12 cellular contexts compared by ENCODE assay signal in the genomic region with DNA sequence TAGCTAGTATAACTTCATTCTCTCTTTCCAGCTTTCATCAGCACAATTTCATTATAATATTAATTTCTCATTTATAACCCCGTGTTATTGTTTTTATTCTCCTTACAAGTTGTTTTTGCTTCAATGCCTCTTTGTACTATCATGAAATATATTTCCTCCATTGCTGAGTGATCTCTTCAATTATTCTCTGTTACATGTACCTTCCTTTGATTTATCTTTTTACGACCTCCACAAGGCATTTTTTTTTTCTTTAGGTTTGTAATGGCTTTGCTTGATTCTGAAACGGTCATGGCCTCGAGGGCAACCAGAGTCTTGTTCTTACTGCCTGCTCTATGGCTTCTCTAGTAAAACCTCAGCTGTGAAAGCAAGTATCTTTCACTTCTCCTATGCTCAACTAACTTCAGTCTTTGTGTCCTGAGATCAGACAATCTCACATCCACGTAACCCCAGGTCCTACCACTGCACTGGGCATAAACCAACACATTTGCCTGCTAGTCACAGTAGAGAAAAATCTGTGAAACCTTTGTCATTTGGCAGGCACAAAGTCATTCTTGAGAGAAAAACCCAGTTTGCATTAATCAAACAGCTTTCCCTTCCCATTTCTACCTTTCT.
DNase-seq lines count a peak whose midpoint lies in the region; ATAC-seq lines count a peak whose summit lies in the region.
"Had no signal": no experiment of that assay in that cellular context is flagged by ENCODE, and none has a peak within 500 bp of the region (broad histone marks: within the 10 kb centered on the region; RNA-seq: fewer than 3 reads in every experiment).

No MANE protein-coding gene starts in this region.

- intact Hi-C loops in activated T-helper 1 cell treated with anti-CD3 and anti-CD28 coated beads, Interleukin-12 subunit alpha, Interleukin-12 subunit beta, Interleukin-2, Interleukin-4 antibody, amounts not matched to agents 30 ng/mL and 10 ng/mL and 1 ng/mL, durations not matched to agents 14 hours and 24 hours and 36 hours (cut with micrococcal nuclease) = no loop called here

- peak overlapping the region; percentile 23 for H3K27ac Mint-ChIP-seq in activated T-cell treated with anti-CD3 and anti-CD28 coated beads, Interleukin-2, amount 50 U/mL, for 72 hours
- no peak overlapping the region for H3K27ac Mint-ChIP-seq in activated T-cell treated with anti-CD3 and anti-CD28 coated beads, Interleukin-2, amount 50 U/mL, for 24 hours
- H3K27ac Mint-ChIP-seq in activated T-helper 1 cell treated with anti-CD3 and anti-CD28 coated beads, Interleukin-12 subunit alpha, Interleukin-12 subunit beta, Interleukin-2, Interleukin-4 antibody, amounts not matched to agents 30 ng/mL and 10 ng/mL and 1 ng/mL, durations not matched to agents 14 hours and 24 hours and 36 hours = no peak overlapping the region

- peaks cover 0 to 4% of the 10 kb centered on the region in 2 donors for H3K36me3 Mint-ChIP-seq in activated T-cell treated with anti-CD3 and anti-CD28 coated beads, Interleukin-2, amount 50 U/mL, for 72 hours (ENCODE audit: insufficient read depth in 2 of 2)
- H3K36me3 Mint-ChIP-seq in activated T-cell treated with anti-CD3 and anti-CD28 coated beads, Interleukin-2, amount 50 U/mL, for 24 hours (ENCODE audit: low read depth) = no peaks in the 10 kb centered on the region
- no peaks in the 10 kb centered on the region for H3K36me3 Mint-ChIP-seq in activated T-helper 1 cell treated with anti-CD3 and anti-CD28 coated beads, Interleukin-12 subunit alpha, Interleukin-12 subunit beta, Interleukin-2, Interleukin-4 antibody, amounts not matched to agents 30 ng/mL and 10 ng/mL and 1 ng/mL, durations not matched to agents 14 hours and 24 hours and 36 hours (ENCODE audit: low read depth)

- DNase-seq in activated T-cell treated with anti-CD3 and anti-CD28 coated beads, Interleukin-2, amount 50 U/mL, for 72 hours = no peak
- no peak for DNase-seq in activated T-cell treated with anti-CD3 and anti-CD28 coated beads, Interleukin-2, amount 50 U/mL, for 24 hours
- no peak for DNase-seq in caudate nucleus (lab: John Stamatoyannopoulos, UW)
- DNase-seq in activated CD4-positive, CD25-positive, alpha-beta regulatory T cell treated with anti-CD3 and anti-CD28 coated beads, Interleukin-2, amount 50 U/mL, for 72 hours = no peak
- DNase-seq in activated T-helper 1 cell treated with anti-CD3 and anti-CD28 coated beads, Interleukin-12 subunit alpha, Interleukin-12 subunit beta, Interleukin-2, Interleukin-4 antibody, amounts not matched to agents 30 ng/mL and 10 ng/mL and 1 ng/mL, durations not matched to agents 14 hours and 24 hours and 36 hours (ENCODE audit: low spot score) = no peak
- DNase-seq: GF-D8; naive thymus-derived CD8-positive, alpha-beta T cell had no signal

- peaks cover 2% of the 10 kb centered on the region in 2 donors for H3K9me3 Mint-ChIP-seq in activated T-cell treated with anti-CD3 and anti-CD28 coated beads, Interleukin-2, amount 50 U/mL, for 72 hours
- peaks cover 4% of the 10 kb centered on the region for H3K9me3 Mint-ChIP-seq in activated T-cell treated with anti-CD3 and anti-CD28 coated beads, Interleukin-2, amount 50 U/mL, for 24 hours
- H3K9me3 Mint-ChIP-seq in activated T-helper 1 cell treated with anti-CD3 and anti-CD28 coated beads, Interleukin-12 subunit alpha, Interleukin-12 subunit beta, Interleukin-2, Interleukin-4 antibody, amounts not matched to agents 30 ng/mL and 10 ng/mL and 1 ng/mL, durations not matched to agents 14 hours and 24 hours and 36 hours = no peaks in the 10 kb centered on the region

- no peak overlapping the region for H3K27ac ChIP-seq in caudate nucleus (ENCODE audit: low read depth, low read length)
- H3K27ac ChIP-seq: coronary artery, hepatocyte had no signal

- peaks cover 20% of the 10 kb centered on the region for H3K4me1 Mint-ChIP-seq in activated T-cell treated with anti-CD3 and anti-CD28 coated beads, Interleukin-2, amount 50 U/mL, for 72 hours (ENCODE audit: low read depth)
- peaks cover 30% of the 10 kb centered on the region for H3K4me1 Mint-ChIP-seq in activated T-cell treated with anti-CD3 and anti-CD28 coated beads, Interleukin-2, amount 50 U/mL, for 24 hours (ENCODE audit: low read depth)
- no peaks in the 10 kb centered on the region for H3K4me1 Mint-ChIP-seq in activated T-helper 1 cell treated with anti-CD3 and anti-CD28 coated beads, Interleukin-12 subunit alpha, Interleukin-12 subunit beta, Interleukin-2, Interleukin-4 antibody, amounts not matched to agents 30 ng/mL and 10 ng/mL and 1 ng/mL, durations not matched to agents 14 hours and 24 hours and 36 hours (ENCODE audit: low read depth)

- ATAC-seq in activated T-cell treated with anti-CD3 and anti-CD28 coated beads, Interleukin-2, amount 50 U/mL, for 72 hours (replicated peaks in 1 of 2) = peak in 1 of 2 donors; percentile 31
- ATAC-seq in HG02642 (IDR thresholded peaks at IDR 0.05; ENCODE audit: poor library complexity, unreplicated experiment) = peak; percentile 81
- peak; percentile 98 for ATAC-seq in HG03521 (IDR thresholded peaks at IDR 0.05; ENCODE audit: unreplicated experiment)
- no peak for ATAC-seq in GM18517 (IDR thresholded peaks at IDR 0.05; ENCODE audit: unreplicated experiment)
- ATAC-seq: naive thymus-derived CD8-positive, alpha-beta T cell had no signal

- peak overlapping the region in 1 of 2 donors; percentile 71 for H3K4me3 Mint-ChIP-seq in activated T-cell treated with anti-CD3 and anti-CD28 coated beads, Interleukin-2, amount 50 U/mL, for 72 hours
- no peak overlapping the region for H3K4me3 Mint-ChIP-seq in activated T-cell treated with anti-CD3 and anti-CD28 coated beads, Interleukin-2, amount 50 U/mL, for 24 hours
- no peak overlapping the region for H3K4me3 Mint-ChIP-seq in activated T-helper 1 cell treated with anti-CD3 and anti-CD28 coated beads, Interleukin-12 subunit alpha, Interleukin-12 subunit beta, Interleukin-2, Interleukin-4 antibody, amounts not matched to agents 30 ng/mL and 10 ng/mL and 1 ng/mL, durations not matched to agents 14 hours and 24 hours and 36 hours
- H3K4me3 Mint-ChIP-seq: naive thymus-derived CD8-positive, alpha-beta T cell had no signal

- peaks cover under 1% of the 10 kb centered on the region for H3K27me3 Mint-ChIP-seq in activated T-cell treated with anti-CD3 and anti-CD28 coated beads, Interleukin-2, amount 50 U/mL, for 72 hours (ENCODE audit: low read depth)
- no peaks in the 10 kb centered on the region for H3K27me3 Mint-ChIP-seq in activated T-cell treated with anti-CD3 and anti-CD28 coated beads, Interleukin-2, amount 50 U/mL, for 24 hours
- H3K27me3 Mint-ChIP-seq in activated T-helper 1 cell treated with anti-CD3 and anti-CD28 coated beads, Interleukin-12 subunit alpha, Interleukin-12 subunit beta, Interleukin-2, Interleukin-4 antibody, amounts not matched to agents 30 ng/mL and 10 ng/mL and 1 ng/mL, durations not matched to agents 14 hours and 24 hours and 36 hours (ENCODE audit: insufficient read depth) = peaks cover 4% of the 10 kb centered on the region
